Comparison of ENCODE assay signal across 20 cellular contexts in genomic region chr3:52384009-52384761, GRCh38. TPM values are rescaled to one million over a fixed set of nuclear protein-coding genes. Genes with fewer than 3 reads are reported as not detected.
DNase-seq lines count a peak whose midpoint lies in the region; ATAC-seq and TF ChIP-seq lines count a peak whose summit lies in the region.
"Had no signal": no experiment of that assay in that cellular context is flagged by ENCODE, and none has a peak within 500 bp of the region (broad histone marks: within the 10 kb centered on the region; RNA-seq: fewer than 3 reads in every experiment).

No MANE protein-coding gene starts in this region.

- intact Hi-C loops in dendritic cell treated with granulocyte-macrophage colony-stimulating factor and Interleukin-4, amounts not matched to agents 40 ng/mL and 50 ng/mL, for 4 days (cut with micrococcal nuclease): no loop called here
- intact Hi-C loops in OCI-LY7 (cut with micrococcal nuclease; ENCODE audit: unreplicated experiment): no loop called here
- intact Hi-C loops in gastrocnemius medialis (cut with DNase I; ENCODE audit: low total_unique reads): no loop called here

- H3K9me2 ChIP-seq in OCI-LY7 (ENCODE audit: insufficient read depth, low read length): no peaks in the 10 kb centered on the region

- H3K27ac Mint-ChIP-seq in dendritic cell treated with granulocyte-macrophage colony-stimulating factor and Interleukin-4, amounts not matched to agents 40 ng/mL and 50 ng/mL, for 4 days: peak overlapping the region; percentile 37
- H3K27ac Mint-ChIP-seq: B cell; CD4-positive, alpha-beta T cell had no signal

- no peaks in the 10 kb centered on the region for H3K36me3 ChIP-seq in OCI-LY7 (ENCODE audit: insufficient read depth, low read length)
- H3K36me3 ChIP-seq in gastrocnemius medialis: peaks cover 0 to 4% of the 10 kb centered on the region in 2 donors
- H3K36me3 ChIP-seq: SJSA1 had no signal

- no peak for TF ChIP-seq POLR2A in gastrocnemius medialis (IDR thresholded peaks at IDR 0.05)

- H3K9me3 ChIP-seq in OCI-LY7 (ENCODE audit: low read length) (no peaks in the 10 kb centered on the region), gastrocnemius medialis (no peaks in the 10 kb centered on the region)
- H3K9me3 ChIP-seq: SJSA1 had no signal

- in situ Hi-C loops in gastrocnemius medialis (cut with MboI; ENCODE audit: low sequenced_read_pairs in 4 of 4): no loop called here

- H3K4me1 ChIP-seq in OCI-LY7 (ENCODE audit: insufficient read depth, low read length, poor library complexity, severe bottlenecking): no peaks in the 10 kb centered on the region
- no peaks in the 10 kb centered on the region for H3K4me1 ChIP-seq in gastrocnemius medialis
- H3K4me1 ChIP-seq: SJSA1 had no signal

- POLR2A ChIA-PET in OCI-LY7 (lab: Charles Lee): interaction anchor here (1.6 kb wide), 1 partner anchor 159 kb away, joined by 4 read pairs; the partner anchor contains the start of gene TLR9

- no peaks in the 10 kb centered on the region for H3K79me2 ChIP-seq in OCI-LY7 (ENCODE audit: insufficient read depth, low read depth, low read length)

- H3K36me3 Mint-ChIP-seq in dendritic cell treated with granulocyte-macrophage colony-stimulating factor and Interleukin-4, amounts not matched to agents 40 ng/mL and 50 ng/mL, for 4 days (ENCODE audit: low read depth): peaks cover 12% of the 10 kb centered on the region

- no peaks in the 10 kb centered on the region for H4K20me1 ChIP-seq in OCI-LY7 (ENCODE audit: insufficient read depth, low read length)

- no peaks in the 10 kb centered on the region for H3K27me3 Mint-ChIP-seq in dendritic cell treated with granulocyte-macrophage colony-stimulating factor and Interleukin-4, amounts not matched to agents 40 ng/mL and 50 ng/mL, for 4 days
- H3K27me3 Mint-ChIP-seq: B cell; CD4-positive, alpha-beta T cell had no signal

- no peaks in the 10 kb centered on the region for H3K9me3 Mint-ChIP-seq in dendritic cell treated with granulocyte-macrophage colony-stimulating factor and Interleukin-4, amounts not matched to agents 40 ng/mL and 50 ng/mL, for 4 days
- H3K9me3 Mint-ChIP-seq: CD4-positive, alpha-beta T cell had no signal

- CTCF ChIA-PET in OCI-LY7 (lab: Charles Lee; ENCODE audit: unreplicated experiment): interaction anchor here (1.0 to 1.2 kb wide), 3 partner anchors 30 to 95 kb away, joined by 3 to 5 read pairs (median 4); no protein-coding TSS in a partner anchor

- BruUV-seq in OCI-LY7 (replicated peaks; lab: Mats Ljungman, UMichigan): no TSS peak

- peaks cover 22% of the 10 kb centered on the region for H3K4me1 Mint-ChIP-seq in dendritic cell treated with granulocyte-macrophage colony-stimulating factor and Interleukin-4, amounts not matched to agents 40 ng/mL and 50 ng/mL, for 4 days (ENCODE audit: low read depth)
- H3K4me1 Mint-ChIP-seq: B cell had no signal

- H3K4me3 Mint-ChIP-seq in dendritic cell treated with granulocyte-macrophage colony-stimulating factor and Interleukin-4, amounts not matched to agents 40 ng/mL and 50 ng/mL, for 4 days: no peak overlapping the region
- H3K4me3 Mint-ChIP-seq: B cell; CD4-positive, alpha-beta T cell had no signal

- ATAC-seq in stimulated activated naive CD8-positive, alpha-beta T cell treated with anti-CD3 and anti-CD28 coated beads, Interleukin-15, Interleukin-2, amounts not matched to agents 100 U/mL and 50 U/mL, for 24 hours: no peak
- no peak for ATAC-seq in gastrocnemius medialis

- H3K4me3 ChIP-seq in OCI-LY7 (ENCODE audit: low read depth, low read length, poor library complexity, severe bottlenecking) (no peak overlapping the region), gastrocnemius medialis (no peak overlapping the region)
- H3K4me3 ChIP-seq: PC-9, SJSA1 had no signal

- no peak overlapping the region for H3K4me2 ChIP-seq in OCI-LY7 (ENCODE audit: low read length)
- H3K4me2 ChIP-seq: PC-9 had no signal

- DNase-seq in CD1c-positive myeloid dendritic cell (ENCODE audit: extremely low spot score) (peak; percentile 22), MV-4-11 (lab: John Stamatoyannopoulos, UW) (peak; percentile 76), OCI-LY7 (ENCODE audit: low spot score) (no peak), gastrocnemius medialis (no peak), SW480 (ENCODE audit: low spot score) (no peak)
- no peak for DNase-seq in stimulated activated naive CD8-positive, alpha-beta T cell treated with anti-CD3 and anti-CD28 coated beads, Interleukin-15, Interleukin-2, amounts not matched to agents 100 U/mL and 50 U/mL, for 24 hours
- DNase-seq: CD4-positive, alpha-beta T cell; GOT3; HCEC 1CT; NCI-H1105 treated with DMSO at 0.1 percent for 48 hours; NCI-H1930; NCI-H2107; NCI-H446; NCI-H774; PC-9; Right ventricle myocardium superior; T-helper 1 cell had no signal

- no peak for TF ChIP-seq CTCF in OCI-LY7 (conservative IDR thresholded peaks at IDR 0.05; ENCODE audit: low read length)
- no peak for TF ChIP-seq CTCF in gastrocnemius medialis (IDR thresholded peaks at IDR 0.05 in 4 of 5, conservative IDR thresholded peaks at IDR 0.05 in 1 of 5)

- H2AFZ ChIP-seq in OCI-LY7 (ENCODE audit: low read length): no peak overlapping the region
- H2AFZ ChIP-seq: PC-9 had no signal

- H3K27ac ChIP-seq in OCI-LY7 (ENCODE audit: low read depth, low read length, poor library complexity, severe bottlenecking) (no peak overlapping the region), gastrocnemius medialis (no peak overlapping the region)
- H3K27ac ChIP-seq: PC-9, SJSA1 had no signal

- H3K27me3 ChIP-seq in gastrocnemius medialis: no peaks in the 10 kb centered on the region
- H3K27me3 ChIP-seq: SJSA1 had no signal

RNA-seq across cellular contexts. Expression of gene BAP1, which starts 25.6 kb away (rescaled TPM):
- 88.3 and 102 TPM in 2 replicates for total RNA-seq in OCI-LY7 (2014; rRNA removed; shearing (Covaris generic))
- total RNA-seq in OCI-LY7 (2022): 102 and 105 TPM in 2 replicates
- 10 to 100 TPM; 69.8 to 88.2 (median 76.5) TPM for total RNA-seq in gastrocnemius medialis

RNA-seq across cellular contexts. Expression of gene PHF7, which starts 26.3 kb away (rescaled TPM):
- 32.9 and 33.3 TPM in 2 replicates for total RNA-seq in OCI-LY7 (2014; rRNA removed; shearing (Covaris generic))
- total RNA-seq in OCI-LY7 (2022): 44.5 and 61.4 TPM in 2 replicates
- 10 to 100 TPM in 1 of 4 donors, 1 to 10 TPM in 3; 3.1 to 11.4 (median 6.8) TPM for total RNA-seq in gastrocnemius medialis

Comparison
In these comparisons a context has a peak if more than half of its experiments do, and no peak if none do; other contexts are left out.
1. DNase-seq: peak in CD1c-positive myeloid dendritic cell (single experiment) and MV-4-11 (single experiment); none in OCI-LY7 (single experiment), stimulated activated naive CD8-positive, alpha-beta T cell treated with anti-CD3 and anti-CD28 coated beads, Interleukin-15, Interleukin-2, amounts not matched to agents 100 U/mL and 50 U/mL, for 24 hours (single experiment), gastrocnemius medialis (0 of 2) and SW480 (single experiment).